ENCODE assay signal across 13 cellular contexts in genomic region chr5:55102345-55102744, GRCh38. TPM values are rescaled to one million over a fixed set of nuclear protein-coding genes. Genes with fewer than 3 reads are reported as not detected.
DNase-seq lines count a peak whose midpoint lies in the region; TF ChIP-seq lines count a peak whose summit lies in the region.
"Had no signal": no experiment of that assay in that cellular context is flagged by ENCODE, and none has a peak within 500 bp of the region (broad histone marks: within the 10 kb centered on the region; RNA-seq: fewer than 3 reads in every experiment).

TSS of gene GZMA (plus strand) at chr5:55102646. CDS start at chr5:55102683, 37 bp downstream.

- TF ChIP-seq EP300 in tibial nerve (IDR thresholded peaks at IDR 0.05) = no peak

- H3K9me2 ChIP-seq in Loucy (replicated peaks; ENCODE audit: low read depth, low read length) = no peaks in the 10 kb centered on the region

- peak within 1 kb of the TSS; percentile 86 for H3K4me2 ChIP-seq in Loucy (ENCODE audit: low read depth, low read length, poor library complexity, severe bottlenecking)

- H3K9me3 ChIP-seq in Loucy (ENCODE audit: insufficient read depth, low read depth, low read length) (no peaks in the 10 kb centered on the region), adrenal gland (replicated peaks in 1 of 3) (no peaks in the 10 kb centered on the region), tibial nerve (peaks cover 0 to 12% (median 0%) of the 10 kb centered on the region in 4 donors)
- H3K9me3 ChIP-seq: neutrophil had no signal

- peaks cover 9% of the 10 kb centered on the region; the same call in 1 of the 2 replicates for H3F3A ChIP-seq in Loucy (ENCODE audit: low read depth)

- H3K79me2 ChIP-seq in Loucy (ENCODE audit: insufficient read depth, low read length) = peaks cover 24% of the 10 kb centered on the region

- H3K27me3 ChIP-seq in Loucy (ENCODE audit: insufficient read depth, low read length, poor library complexity, severe bottlenecking) (no peaks in the 10 kb centered on the region), adrenal gland (peaks cover 3% of the 10 kb centered on the region), tibial nerve (no peaks in the 10 kb centered on the region)

- WGBS in adrenal gland, 4 donors = 51 to 68% (median 60%) methylated on average over 3 of the region's 3 CpGs
- WGBS in tibial nerve, 2 donors = 73 to 76% methylated on average over 3 of the region's 3 CpGs

- no peak within 1 kb of the TSS for H2AFZ ChIP-seq in Loucy (ENCODE audit: low read length)

- CTCF ChIA-PET in RWPE1 (lab: Yijun Ruan, JAX) = interaction anchor here (0.6 to 0.7 kb wide), 3 partner anchors 135 to 1024 kb away, joined by 3 to 7 read pairs (median 3); no protein-coding TSS in a partner anchor

- TF ChIP-seq CTCF in Loucy (conservative IDR thresholded peaks at IDR 0.05; ENCODE audit: low read length) = no peak
- TF ChIP-seq CTCF in adrenal gland (IDR thresholded peaks at IDR 0.05) = no peak
- TF ChIP-seq CTCF in RWPE1 (conservative IDR thresholded peaks at IDR 0.05; ENCODE audit: low read depth) = no peak
- TF ChIP-seq CTCF in tibial nerve (IDR thresholded peaks at IDR 0.05) = no peak

- H3K9ac ChIP-seq in Loucy (ENCODE audit: low read depth, low read length, poor library complexity, severe bottlenecking) = peak within 1 kb of the TSS; percentile 80

- H3K4me1 ChIP-seq in Loucy (ENCODE audit: insufficient read depth, low read length, poor library complexity, severe bottlenecking) (peaks cover 53% of the 10 kb centered on the region), adrenal gland (replicated peaks in 1 of 2) (no peaks in the 10 kb centered on the region), tibial nerve (no peaks in the 10 kb centered on the region)

- H3K4me3 ChIP-seq in Loucy (ENCODE audit: low read length, poor library complexity, severe bottlenecking) = peak within 1 kb of the TSS; percentile 72
- H3K4me3 ChIP-seq in adrenal gland = no peak within 1 kb of the TSS
- no peak within 1 kb of the TSS for H3K4me3 ChIP-seq in tibial nerve

- H3K36me3 ChIP-seq in Loucy (ENCODE audit: insufficient read depth, low read length) = no peaks in the 10 kb centered on the region
- no peaks in the 10 kb centered on the region for H3K36me3 ChIP-seq in adrenal gland (replicated peaks in 1 of 2)
- no peaks in the 10 kb centered on the region for H3K36me3 ChIP-seq in tibial nerve
- H3K36me3 ChIP-seq: neutrophil had no signal

- TF ChIP-seq POLR2A in adrenal gland (IDR thresholded peaks at IDR 0.05) (no peak), tibial nerve (IDR thresholded peaks at IDR 0.05) (no peak)

- intact Hi-C loops in adrenal gland (cut with DNase I) = no loop called here

- DNase-seq in CD1c-positive myeloid dendritic cell (ENCODE audit: extremely low spot score) = peak; percentile 36
- peak; percentile 7 for DNase-seq in activated CD4-positive, alpha-beta T cell treated with anti-CD3 and anti-CD28 coated beads, Interleukin-2, amount 50 U/mL, for 1 hour
- DNase-seq in effector CD4-positive, alpha-beta T cell = peak; percentile 17
- no peak for DNase-seq in adrenal gland
- no peak for DNase-seq in RWPE1 (ENCODE audit: low spot score)
- no peak for DNase-seq in tibial nerve (ENCODE audit: low spot score in 2 of 2)
- DNase-seq in NCI-H1694 treated with DMSO at 0.1 percent for 48 hours (lab: John Stamatoyannopoulos, UW) = no peak
- DNase-seq: KG1; stimulated activated CD4-positive, alpha-beta T cell treated with anti-CD3 and anti-CD28 coated beads, Interleukin-1b, Interleukin-23, amount 100 ng/mL, for 48 hours had no signal

- POLR2A ChIA-PET in RWPE1 (lab: Yijun Ruan, JAX; ENCODE audit: low non-redundant PET) = no interaction called here

- H3K27ac ChIP-seq in adrenal gland = no peak within 1 kb of the TSS
- H3K27ac ChIP-seq in RWPE1 = no peak within 1 kb of the TSS
- no peak within 1 kb of the TSS for H3K27ac ChIP-seq in tibial nerve
- H3K27ac ChIP-seq: neutrophil had no signal

- no peaks in the 10 kb centered on the region for H4K20me1 ChIP-seq in Loucy (ENCODE audit: insufficient read depth, low read length, poor library complexity, severe bottlenecking)

RNA-seq across cellular contexts. Expression of gene GZMA, which starts in this region (rescaled TPM):
- total RNA-seq in adrenal gland (1 to 10 TPM in 3 of 8 donors, under 1 TPM in 3, not detected in 2; 0.41 to 5.1 (median 1.4) TPM), tibial nerve (under 1 TPM in 1 of 4 donors, not detected in 3; 0.90 TPM)
- 1 to 10 TPM; 2.0 to 9.7 (median 4.2) TPM for polyA plus RNA-seq in adrenal gland
- total RNA-seq: H1 had no signal
- polyA plus RNA-seq: BJ, H1 had no signal

Comparison
In these comparisons a context has a peak if more than half of its experiments do, and no peak if none do; other contexts are left out.
1. DNase-seq: peak in CD1c-positive myeloid dendritic cell (single experiment), activated CD4-positive, alpha-beta T cell treated with anti-CD3 and anti-CD28 coated beads, Interleukin-2, amount 50 U/mL, for 1 hour (single experiment) and effector CD4-positive, alpha-beta T cell (single experiment); none in adrenal gland (0 of 7), RWPE1 (single experiment), tibial nerve (0 of 2) and NCI-H1694 treated with DMSO at 0.1 percent for 48 hours (single experiment).